14 cellular contexts compared by ENCODE assay signal in the genomic region with DNA sequence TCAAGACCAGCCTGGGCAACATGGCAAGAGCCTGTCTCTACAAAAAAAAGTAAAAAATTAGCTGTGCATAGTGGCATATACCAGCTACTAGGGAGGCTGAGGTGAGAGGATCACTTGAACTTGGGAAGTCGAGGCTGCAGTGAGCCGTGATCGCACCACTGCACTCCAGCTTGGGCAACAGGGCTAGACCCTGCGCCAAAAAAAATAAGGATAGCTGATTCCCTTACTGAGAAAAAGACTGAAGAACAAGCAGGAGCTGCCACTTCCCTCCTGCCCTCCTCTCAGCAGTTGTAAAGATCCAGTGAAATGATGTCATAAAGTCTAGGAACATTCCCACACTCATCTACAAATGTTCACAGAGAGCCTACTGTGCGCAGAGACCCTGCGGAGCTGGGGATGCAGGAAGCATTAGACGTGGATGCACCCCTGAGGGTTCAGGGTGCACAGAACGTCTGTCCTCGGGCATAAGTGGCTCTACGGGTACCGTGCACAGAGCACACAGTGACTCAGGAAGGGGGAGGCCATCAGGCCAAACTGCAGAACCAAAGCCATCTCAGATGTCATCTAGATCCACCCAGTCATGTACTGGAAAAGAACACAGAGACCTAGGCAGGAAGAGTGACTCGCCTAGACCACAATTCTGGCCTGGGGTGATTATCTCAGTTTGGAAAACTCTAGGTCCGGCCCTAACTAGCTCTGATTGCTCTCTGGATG. TPM values are rescaled to one million over a fixed set of nuclear protein-coding genes. Genes with fewer than 3 reads are reported as not detected.
DNase-seq lines count a peak whose midpoint lies in the region; ATAC-seq, FAIRE-seq and TF ChIP-seq lines count a peak whose summit lies in the region.
"Had no signal": no experiment of that assay in that cellular context is flagged by ENCODE, and none has a peak within 500 bp of the region (broad histone marks: within the 10 kb centered on the region; RNA-seq: fewer than 3 reads in every experiment).

No MANE protein-coding gene starts in this region.

- CTCF ChIA-PET in activated CD8-positive, alpha-beta T cell treated with anti-CD3 and anti-CD28 coated beads for 36 hours (lab: Charles Lee), result interaction anchor here (0.9 to 1.6 kb wide), 3 partner anchors 17 to 121 kb away, joined by 3 to 4 read pairs (median 3); no protein-coding TSS in a partner anchor
- CTCF ChIA-PET in activated CD8-positive, alpha-beta T cell treated with anti-CD3 and anti-CD28 coated beads, Interleukin-2, amount 10 ng/mL, durations not matched to agents 7 days and 5 days (lab: Charles Lee), result interaction anchor here (1.0 to 5.3 kb wide), 4 partner anchors 13 to 76 kb away, joined by 3 to 26 read pairs (median 6); no protein-coding TSS in a partner anchor

- no peak overlapping the region for H3K27ac ChIP-seq in kidney (ENCODE audit: low read depth in 2 of 2, low read length in 2 of 2)
- H3K27ac ChIP-seq: HL-60 had no signal

- ATAC-seq in activated CD8-positive, alpha-beta T cell treated with anti-CD3 and anti-CD28 coated beads for 36 hours, result peak; percentile 61
- no peak for ATAC-seq in activated CD8-positive, alpha-beta T cell treated with anti-CD3 and anti-CD28 coated beads, Interleukin-2, amount 10 ng/mL, durations not matched to agents 7 days and 5 days
- no peak for ATAC-seq in T-helper 17 cell
- ATAC-seq in stimulated activated effector memory CD8-positive, alpha-beta T cell treated with anti-CD3 and anti-CD28 coated beads, Interleukin-12 subunit alpha, Interleukin-12 subunit beta, amount 100 ng/mL, for 72 hours, result peak; percentile 61
- ATAC-seq in HG02642 (IDR thresholded peaks at IDR 0.05; ENCODE audit: poor library complexity, unreplicated experiment), result no peak
- ATAC-seq in HG03442 (IDR thresholded peaks at IDR 0.05; ENCODE audit: unreplicated experiment), result no peak

- no peaks in the 10 kb centered on the region for H3K9me3 Mint-ChIP-seq in activated CD8-positive, alpha-beta T cell treated with anti-CD3 and anti-CD28 coated beads for 36 hours
- H3K9me3 Mint-ChIP-seq in activated CD8-positive, alpha-beta T cell treated with anti-CD3 and anti-CD28 coated beads, Interleukin-2, amount 10 ng/mL, durations not matched to agents 7 days and 5 days (ENCODE audit: insufficient read depth), result no peaks in the 10 kb centered on the region
- no peaks in the 10 kb centered on the region for H3K9me3 Mint-ChIP-seq in stimulated activated effector memory CD8-positive, alpha-beta T cell treated with anti-CD3 and anti-CD28 coated beads, Interleukin-12 subunit alpha, Interleukin-12 subunit beta, amount 100 ng/mL, for 72 hours
- H3K9me3 Mint-ChIP-seq: brain, mesothelial cell of epicardium had no signal

- H3K36me3 Mint-ChIP-seq in activated CD8-positive, alpha-beta T cell treated with anti-CD3 and anti-CD28 coated beads for 36 hours (ENCODE audit: low read depth), result peaks cover 19% of the 10 kb centered on the region
- H3K36me3 Mint-ChIP-seq in activated CD8-positive, alpha-beta T cell treated with anti-CD3 and anti-CD28 coated beads, Interleukin-2, amount 10 ng/mL, durations not matched to agents 7 days and 5 days (ENCODE audit: low read depth), result peaks cover 33% of the 10 kb centered on the region
- peaks cover 7% of the 10 kb centered on the region for H3K36me3 Mint-ChIP-seq in T-helper 17 cell (ENCODE audit: low read depth)
- peaks cover 68% of the 10 kb centered on the region for H3K36me3 Mint-ChIP-seq in stimulated activated effector memory CD8-positive, alpha-beta T cell treated with anti-CD3 and anti-CD28 coated beads, Interleukin-12 subunit alpha, Interleukin-12 subunit beta, amount 100 ng/mL, for 72 hours

- peaks cover 15% of the 10 kb centered on the region for H3K4me1 Mint-ChIP-seq in activated CD8-positive, alpha-beta T cell treated with anti-CD3 and anti-CD28 coated beads for 36 hours (ENCODE audit: low read depth)
- H3K4me1 Mint-ChIP-seq in activated CD8-positive, alpha-beta T cell treated with anti-CD3 and anti-CD28 coated beads, Interleukin-2, amount 10 ng/mL, durations not matched to agents 7 days and 5 days (ENCODE audit: low read depth), result peaks cover 8% of the 10 kb centered on the region
- peaks cover 5% of the 10 kb centered on the region for H3K4me1 Mint-ChIP-seq in T-helper 17 cell
- peaks cover 8% of the 10 kb centered on the region for H3K4me1 Mint-ChIP-seq in stimulated activated effector memory CD8-positive, alpha-beta T cell treated with anti-CD3 and anti-CD28 coated beads, Interleukin-12 subunit alpha, Interleukin-12 subunit beta, amount 100 ng/mL, for 72 hours
- H3K4me1 Mint-ChIP-seq: mesothelial cell of epicardium had no signal

- H3K27me3 Mint-ChIP-seq in activated CD8-positive, alpha-beta T cell treated with anti-CD3 and anti-CD28 coated beads for 36 hours, result no peaks in the 10 kb centered on the region
- no peaks in the 10 kb centered on the region for H3K27me3 Mint-ChIP-seq in activated CD8-positive, alpha-beta T cell treated with anti-CD3 and anti-CD28 coated beads, Interleukin-2, amount 10 ng/mL, durations not matched to agents 7 days and 5 days (ENCODE audit: low read depth)
- H3K27me3 Mint-ChIP-seq in T-helper 17 cell, result no peaks in the 10 kb centered on the region
- H3K27me3 Mint-ChIP-seq: brain had no signal

- POLR2A ChIA-PET in activated CD8-positive, alpha-beta T cell treated with anti-CD3 and anti-CD28 coated beads for 36 hours (lab: Charles Lee), result interaction anchor here (0.9 kb wide), 1 partner anchor 18 kb away, joined by 3 read pairs; no protein-coding TSS in a partner anchor
- POLR2A ChIA-PET in activated CD8-positive, alpha-beta T cell treated with anti-CD3 and anti-CD28 coated beads, Interleukin-2, amount 10 ng/mL, durations not matched to agents 7 days and 5 days (lab: Charles Lee), result no interaction called here

- H3K36me3 ChIP-seq in kidney (ENCODE audit: control insufficient read depth in 1 of 2, insufficient read depth in 2 of 2, low read length in 2 of 2), result peaks cover 8 to 17% of the 10 kb centered on the region in 2 donors

- H3K4me3 Mint-ChIP-seq in activated CD8-positive, alpha-beta T cell treated with anti-CD3 and anti-CD28 coated beads for 36 hours, result no peak overlapping the region
- H3K4me3 Mint-ChIP-seq in activated CD8-positive, alpha-beta T cell treated with anti-CD3 and anti-CD28 coated beads, Interleukin-2, amount 10 ng/mL, durations not matched to agents 7 days and 5 days, result no peak overlapping the region
- no peak overlapping the region for H3K4me3 Mint-ChIP-seq in T-helper 17 cell
- no peak overlapping the region for H3K4me3 Mint-ChIP-seq in stimulated activated effector memory CD8-positive, alpha-beta T cell treated with anti-CD3 and anti-CD28 coated beads, Interleukin-12 subunit alpha, Interleukin-12 subunit beta, amount 100 ng/mL, for 72 hours
- H3K4me3 Mint-ChIP-seq: brain, mesothelial cell of epicardium had no signal

- no peaks in the 10 kb centered on the region for H3K4me1 ChIP-seq in kidney (ENCODE audit: control insufficient read depth in 1 of 2, insufficient read depth in 1 of 2, low read depth in 1 of 2, low read length in 2 of 2)
- H3K4me1 ChIP-seq: HAP-1 had no signal

- H3K4me3 ChIP-seq in kidney (ENCODE audit: low read length in 2 of 2), result no peak overlapping the region
- H3K4me3 ChIP-seq: HAP-1 had no signal

- no peak for TF ChIP-seq CTCF in activated CD8-positive, alpha-beta T cell treated with anti-CD3 and anti-CD28 coated beads for 36 hours (IDR thresholded peaks at IDR 0.05)
- no peak for TF ChIP-seq CTCF in kidney (IDR thresholded peaks at IDR 0.05; ENCODE audit: borderline replicate concordance, extremely low read depth, insufficient read depth)

- H3K27ac Mint-ChIP-seq in activated CD8-positive, alpha-beta T cell treated with anti-CD3 and anti-CD28 coated beads for 36 hours, result no peak overlapping the region
- H3K27ac Mint-ChIP-seq in activated CD8-positive, alpha-beta T cell treated with anti-CD3 and anti-CD28 coated beads, Interleukin-2, amount 10 ng/mL, durations not matched to agents 7 days and 5 days, result no peak overlapping the region
- H3K27ac Mint-ChIP-seq in T-helper 17 cell, result peak overlapping the region; percentile 75
- no peak overlapping the region for H3K27ac Mint-ChIP-seq in stimulated activated effector memory CD8-positive, alpha-beta T cell treated with anti-CD3 and anti-CD28 coated beads, Interleukin-12 subunit alpha, Interleukin-12 subunit beta, amount 100 ng/mL, for 72 hours
- H3K27ac Mint-ChIP-seq: brain, mesothelial cell of epicardium had no signal

- no peak overlapping the region for H3K9ac ChIP-seq in kidney (ENCODE audit: low read length in 2 of 2)

- intact Hi-C loops in activated CD8-positive, alpha-beta T cell treated with anti-CD3 and anti-CD28 coated beads for 36 hours (cut with micrococcal nuclease), result no loop called here
- intact Hi-C loops in kidney (cut with DNase I), result no loop called here

- no peak for FAIRE-seq in kidney (lab: Jason Lieb, UNC)

- H3K9me3 ChIP-seq in T-helper 17 cell (ENCODE audit: control insufficient read depth, low read length, poor library complexity, severe bottlenecking), result no peaks in the 10 kb centered on the region
- no peaks in the 10 kb centered on the region for H3K9me3 ChIP-seq in kidney (ENCODE audit: control insufficient read depth in 1 of 2, low read length in 2 of 2)
- H3K9me3 ChIP-seq: HAP-1 had no signal

- DNase-seq in activated CD8-positive, alpha-beta T cell treated with anti-CD3 and anti-CD28 coated beads for 36 hours, result no peak
- no peak for DNase-seq in activated CD8-positive, alpha-beta T cell treated with anti-CD3 and anti-CD28 coated beads, Interleukin-2, amount 10 ng/mL, durations not matched to agents 7 days and 5 days
- DNase-seq in T-helper 17 cell (no peak), fibroblast of gingiva (ENCODE audit: low read depth) (peak; percentile 74), kidney (no peak)
- no peak for DNase-seq in stimulated activated effector memory CD8-positive, alpha-beta T cell treated with anti-CD3 and anti-CD28 coated beads, Interleukin-12 subunit alpha, Interleukin-12 subunit beta, amount 100 ng/mL, for 72 hours (ENCODE audit: low spot score in 2 of 2)
- DNase-seq: NCI-H2081, SIG-M5 had no signal

RNA-seq across cellular contexts. Expression of a gene that starts 11.7 kb away (rescaled TPM):
- total RNA-seq in activated CD8-positive, alpha-beta T cell treated with anti-CD3 and anti-CD28 coated beads for 36 hours, result 10 to 100 TPM; 15.1 to 15.4 TPM
- total RNA-seq in activated CD8-positive, alpha-beta T cell treated with anti-CD3 and anti-CD28 coated beads, Interleukin-2, amount 10 ng/mL, durations not matched to agents 7 days and 5 days, result 10 to 100 TPM in 1 of 2 experiments, 1 to 10 TPM in 1; 9.7 to 13.1 TPM
- 10 to 100 TPM; 37.2 to 62.6 TPM for total RNA-seq in T-helper 17 cell
- total RNA-seq in kidney, result 13.5 TPM
- 17.3 TPM for polyA plus RNA-seq in kidney (ENCODE audit: insufficient read depth, low read depth, low replicate concordance)

RNA-seq across cellular contexts. Expression of a gene that starts 17.0 kb away (rescaled TPM):
- 10 to 100 TPM; 89.8 to 93.8 TPM for total RNA-seq in activated CD8-positive, alpha-beta T cell treated with anti-CD3 and anti-CD28 coated beads for 36 hours
- 10 to 100 TPM; 67.4 to 68.0 TPM for total RNA-seq in activated CD8-positive, alpha-beta T cell treated with anti-CD3 and anti-CD28 coated beads, Interleukin-2, amount 10 ng/mL, durations not matched to agents 7 days and 5 days
- total RNA-seq in T-helper 17 cell (10 to 100 TPM; 54.3 to 69.4 TPM), kidney (8.1 TPM)
- polyA plus RNA-seq in kidney (ENCODE audit: insufficient read depth, low read depth, low replicate concordance), result 82.6 TPM

RNA-seq across cellular contexts. Expression of a gene that starts 21.3 kb away (rescaled TPM):
- total RNA-seq in activated CD8-positive, alpha-beta T cell treated with anti-CD3 and anti-CD28 coated beads for 36 hours, result 1 to 10 TPM; 7.1 to 7.2 TPM
- 10 to 100 TPM; 12.0 to 14.6 TPM for total RNA-seq in activated CD8-positive, alpha-beta T cell treated with anti-CD3 and anti-CD28 coated beads, Interleukin-2, amount 10 ng/mL, durations not matched to agents 7 days and 5 days
- 10 to 100 TPM in 1 of 2 donors, 1 to 10 TPM in 1; 4.9 to 12.3 TPM for total RNA-seq in T-helper 17 cell
- total RNA-seq in kidney, result 19.7 TPM
- 15.9 TPM for polyA plus RNA-seq in kidney (ENCODE audit: insufficient read depth, low read depth, low replicate concordance)

RNA-seq across cellular contexts. Expression of a gene that starts 51.7 kb away (rescaled TPM):
- 1 to 10 TPM; 2.2 to 2.4 TPM for total RNA-seq in activated CD8-positive, alpha-beta T cell treated with anti-CD3 and anti-CD28 coated beads for 36 hours
- total RNA-seq in activated CD8-positive, alpha-beta T cell treated with anti-CD3 and anti-CD28 coated beads, Interleukin-2, amount 10 ng/mL, durations not matched to agents 7 days and 5 days, result 1 to 10 TPM; 4.3 to 5.0 TPM
- total RNA-seq in T-helper 17 cell (1 to 10 TPM; 6.7 to 9.4 TPM), kidney (5.1 TPM)
- 6.0 TPM for polyA plus RNA-seq in kidney (ENCODE audit: insufficient read depth, low read depth, low replicate concordance)

RNA-seq across cellular contexts. Expression of a gene that starts 51.9 kb away (rescaled TPM):
- 100 to 1,000 TPM; 252 to 262 TPM for total RNA-seq in activated CD8-positive, alpha-beta T cell treated with anti-CD3 and anti-CD28 coated beads for 36 hours
- 100 to 1,000 TPM; 211 to 246 TPM for total RNA-seq in activated CD8-positive, alpha-beta T cell treated with anti-CD3 and anti-CD28 coated beads, Interleukin-2, amount 10 ng/mL, durations not matched to agents 7 days and 5 days
- 100 to 1,000 TPM; 317 to 372 TPM for total RNA-seq in T-helper 17 cell
- total RNA-seq in kidney, result 179 TPM
- polyA plus RNA-seq in kidney (ENCODE audit: insufficient read depth, low read depth, low replicate concordance), result 23.7 TPM

Comparison
In these comparisons a context has a peak if more than half of its experiments do, and no peak if none do; other contexts are left out.
1. ATAC-seq: peak in activated CD8-positive, alpha-beta T cell treated with anti-CD3 and anti-CD28 coated beads for 36 hours (single experiment) and stimulated activated effector memory CD8-positive, alpha-beta T cell treated with anti-CD3 and anti-CD28 coated beads, Interleukin-12 subunit alpha, Interleukin-12 subunit beta, amount 100 ng/mL, for 72 hours (single experiment); none in activated CD8-positive, alpha-beta T cell treated with anti-CD3 and anti-CD28 coated beads, Interleukin-2, amount 10 ng/mL, durations not matched to agents 7 days and 5 days (single experiment), T-helper 17 cell (single experiment), HG02642 (single experiment) and HG03442 (single experiment).